15 cellular contexts compared by ENCODE assay signal in the genomic region with DNA sequence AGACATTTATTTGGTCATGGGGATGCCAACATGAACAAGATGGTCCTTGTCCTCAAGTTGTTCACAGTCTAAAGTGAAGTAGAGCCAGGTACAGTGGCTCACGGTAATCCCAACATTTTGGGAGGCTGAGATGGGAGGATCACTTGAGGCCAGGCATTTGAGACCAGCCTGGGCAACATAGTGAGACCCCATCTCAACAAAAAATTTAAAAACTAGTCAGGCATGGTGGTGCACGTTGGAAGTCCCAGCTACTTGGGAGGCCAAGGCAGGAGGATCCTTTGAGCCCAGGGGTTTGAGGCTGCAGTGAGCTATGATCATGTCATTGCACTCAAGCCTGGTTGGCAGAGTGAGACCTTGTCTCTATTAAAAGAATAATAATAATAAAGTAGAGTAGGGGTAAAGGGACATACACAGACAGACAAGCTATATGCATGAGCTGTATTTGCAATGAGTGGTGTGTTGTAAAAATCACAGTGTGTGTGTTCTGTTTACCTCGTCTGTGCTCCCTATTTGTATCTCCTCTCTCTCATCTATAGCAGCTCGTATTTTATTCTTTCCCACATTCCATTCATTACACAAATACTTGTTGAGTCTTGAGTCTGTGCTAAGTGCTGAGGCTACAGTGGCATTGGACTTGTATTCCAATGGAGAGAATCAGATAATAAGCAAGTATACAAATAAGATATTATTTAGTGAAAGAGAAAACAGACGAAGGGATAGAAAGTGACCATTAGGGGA.
DNase-seq lines count a peak whose midpoint lies in the region; ATAC-seq, FAIRE-seq and TF ChIP-seq lines count a peak whose summit lies in the region.
"Had no signal": no experiment of that assay in that cellular context is flagged by ENCODE, and none has a peak within 500 bp of the region (broad histone marks: within the 10 kb centered on the region; RNA-seq: fewer than 3 reads in every experiment).

No MANE protein-coding gene starts in this region.

- no peak overlapping the region for H2BK12ac ChIP-seq in trophoblast cell (ENCODE audit: low read length)

- no peak overlapping the region for H4K12ac ChIP-seq in trophoblast cell (ENCODE audit: low read depth, low read length)

- no peak for TF ChIP-seq EP300 in HepG2 (IDR thresholded peaks at IDR 0.05; ENCODE audit: low read depth in 2 of 2, low read length in 2 of 2)
- no peak for TF ChIP-seq EP300 in HepG2 (CRISPR knock-in tag; IDR thresholded peaks at IDR 0.05; ENCODE audit: borderline replicate concordance)
- no peak for TF ChIP-seq EP300 in K562 (IDR thresholded peaks at IDR 0.05; ENCODE audit: low read length)

- no peak overlapping the region for H4K8ac ChIP-seq in trophoblast cell (ENCODE audit: low read depth, low read length)

- H3K27ac ChIP-seq in HepG2 (ENCODE audit: extremely low read length, insufficient read depth, low read length) (no peak overlapping the region), right lobe of liver (no peak overlapping the region), K562 (ENCODE audit: extremely low read depth, low read depth, low read length) (no peak overlapping the region), trophoblast cell (ENCODE audit: low read depth, low read length) (no peak overlapping the region)

- H3K79me2 ChIP-seq in HepG2 (ENCODE audit: insufficient read depth, low read length) (no peaks in the 10 kb centered on the region), K562 (ENCODE audit: control insufficient read depth, insufficient read depth, low read length) (no peaks in the 10 kb centered on the region), trophoblast cell (ENCODE audit: control insufficient read depth, insufficient read depth, low read length, poor library complexity) (no peaks in the 10 kb centered on the region)

- no peaks in the 10 kb centered on the region for H4K20me1 ChIP-seq in HepG2 (ENCODE audit: insufficient read depth, low read length)
- H4K20me1 ChIP-seq in K562 (replicated peaks; ENCODE audit: control insufficient read depth, insufficient read depth, low read length), result no peaks in the 10 kb centered on the region

- CTCF ChIA-PET in HepG2 (lab: Yijun Ruan, JAX; ENCODE audit: low intra/inter-chr PET ratio, low total read pairs) (no interaction called here), K562 (lab: Yijun Ruan, JAX; ENCODE audit: low intra/inter-chr PET ratio) (no interaction called here)

- no peak overlapping the region for H3K4me3 ChIP-seq in HepG2 (replicated peaks in 1 of 3; ENCODE audit: insufficient read depth in 1 of 3, low read depth in 2 of 3, low read length in 3 of 3)
- no peak overlapping the region for H3K4me3 ChIP-seq in right lobe of liver
- H3K4me3 ChIP-seq in K562, result no peak overlapping the region
- no peak overlapping the region for H3K4me3 ChIP-seq in trophoblast cell (ENCODE audit: low read depth, low read length)

- TF ChIP-seq CTCF in HepG2 (CRISPR knock-in tag; IDR thresholded peaks at IDR 0.05) (no peak), right lobe of liver (IDR thresholded peaks at IDR 0.05) (no peak), K562 (IDR thresholded peaks at IDR 0.05 in 2 of 3, conservative IDR thresholded peaks at IDR 0.05 in 1 of 3; ENCODE audit: insufficient read depth in 2 of 3, low read depth in 1 of 3, low read length in 3 of 3) (no peak)

- WGBS in HepG2 (ENCODE audit: low lambda C conversion rate), result 20% methylated on average over 5 of the region's 5 CpGs
- 69% methylated on average over 5 of the region's 5 CpGs for WGBS in right lobe of liver (ENCODE audit: insufficient coverage, low coverage, low lambda C conversion rate, missing lambda C conversion rate)
- WGBS in K562 (ENCODE audit: insufficient coverage, low coverage, missing lambda C conversion rate), result 6% methylated on average over 5 of the region's 5 CpGs
- no CpG with 5 or more reads among the region's 5 CpGs for WGBS in trophoblast cell (ENCODE audit: extremely low coverage, insufficient coverage, insufficient read length)

- H3K4ac ChIP-seq in trophoblast cell (ENCODE audit: low read depth, low read length), result no peak overlapping the region

- intact Hi-C loops in HepG2 (cut with micrococcal nuclease; ENCODE audit: unreplicated experiment) (no loop called here), right lobe of liver (cut with DNase I) (no loop called here), K562 (cut with micrococcal nuclease) (no loop called here), left colon (cut with DNase I, micrococcal nuclease) (no loop called here)

- in situ Hi-C loops in HepG2 (cut with HindIII; ENCODE audit: extremely low pct_ligation_motif_present, low pct_unique_long_range_greater_than_20kb) (no loop called here), K562 (cut with MboI) (no loop called here), G401 (cut with HindIII; ENCODE audit: low sequenced_read_pairs) (no loop called here)

- POLR2A ChIA-PET in HepG2 (lab: Yijun Ruan, JAX), result no interaction called here
- POLR2A ChIA-PET in K562 (lab: Yijun Ruan, JAX), result interaction anchor here (0.7 to 1.0 kb wide), 3 partner anchors 8 to 38 kb away, joined by 4 read pairs; no protein-coding TSS in a partner anchor

- H3K9me3 ChIP-seq in HepG2 (ENCODE audit: low read length), result no peaks in the 10 kb centered on the region
- no peaks in the 10 kb centered on the region for H3K9me3 ChIP-seq in right lobe of liver
- no peaks in the 10 kb centered on the region for H3K9me3 ChIP-seq in K562 (replicated peaks; ENCODE audit: control insufficient read depth, insufficient read depth, low read depth, low read length)
- H3K9me3 ChIP-seq in trophoblast cell (ENCODE audit: insufficient read depth, low read depth, low read length), result no peaks in the 10 kb centered on the region

- H2AK5ac ChIP-seq in trophoblast cell (ENCODE audit: low read length), result no peak overlapping the region

- H3K36me3 ChIP-seq in HepG2 (replicated peaks in 1 of 2; ENCODE audit: control insufficient read depth in 1 of 2, insufficient read depth in 2 of 2, low read length in 2 of 2) (no peaks in the 10 kb centered on the region), right lobe of liver (no peaks in the 10 kb centered on the region), K562 (ENCODE audit: control insufficient read depth, insufficient read depth, low read length) (no peaks in the 10 kb centered on the region), trophoblast cell (ENCODE audit: control insufficient read depth in 1 of 2, insufficient read depth in 2 of 2, low read length in 2 of 2) (no peaks in the 10 kb centered on the region)

- H3K4me1 ChIP-seq in HepG2 (ENCODE audit: insufficient read depth, low read length) (peaks cover 30% of the 10 kb centered on the region), right lobe of liver (no peaks in the 10 kb centered on the region), K562 (replicated peaks in 1 of 2; ENCODE audit: control insufficient read depth in 2 of 2, insufficient read depth in 2 of 2, low read length in 2 of 2) (no peaks in the 10 kb centered on the region), trophoblast cell (ENCODE audit: control insufficient read depth in 1 of 2, insufficient read depth in 2 of 2, low read length in 2 of 2) (peaks cover 2 to 4% of the 10 kb centered on the region in 2 experiments)

- FAIRE-seq in HepG2 (lab: Jason Lieb, UNC) (no peak), K562 (lab: Jason Lieb, UNC) (no peak)
- FAIRE-seq: G401.6, GM12891 had no signal

- no peak overlapping the region for H2BK120ac ChIP-seq in trophoblast cell (ENCODE audit: insufficient read depth, low read length, poor library complexity)

- TF ChIP-seq RAD21 in HepG2 (CRISPR knock-in tag; IDR thresholded peaks at IDR 0.05) (no peak), K562 (CRISPR knock-in tag; conservative IDR thresholded peaks at IDR 0.05 in 1 of 2, IDR thresholded peaks at IDR 0.05 in 1 of 2) (no peak)

- ATAC-seq in HepG2 (no peak; the same call in 1 of the 3 replicates), right lobe of liver (no peak), K562 (no peak), left colon (no peak)
- ATAC-seq: Right ventricle myocardium inferior had no signal

- H3K79me1 ChIP-seq in trophoblast cell (ENCODE audit: low read length), result peaks cover 1% of the 10 kb centered on the region

- no peaks in the 10 kb centered on the region for H3K9me1 ChIP-seq in K562 (ENCODE audit: control insufficient read depth, insufficient read depth, low read length)

- H3K14ac ChIP-seq in trophoblast cell (ENCODE audit: low read length), result no peak overlapping the region

- no peak overlapping the region for H2BK5ac ChIP-seq in trophoblast cell (ENCODE audit: low read depth, low read length, poor library complexity)

- TF ChIP-seq POLR2A in HepG2 (IDR thresholded peaks at IDR 0.05; ENCODE audit: insufficient read depth in 1 of 2, low read depth in 2 of 2, low read length in 2 of 2) (no peak), right lobe of liver (IDR thresholded peaks at IDR 0.05) (no peak), K562 (conservative IDR thresholded peaks at IDR 0.05) (no peak)

- H3K4me2 ChIP-seq in HepG2 (ENCODE audit: low read depth, low read length) (no peak overlapping the region; the same call in 1 of the 2 replicates), K562 (ENCODE audit: insufficient read depth, low read length) (no peak overlapping the region), trophoblast cell (ENCODE audit: low read length) (peak overlapping the region; percentile 1)

- H4K91ac ChIP-seq in trophoblast cell (ENCODE audit: low read depth, low read length), result peak overlapping the region; percentile 2

- H3K9ac ChIP-seq in HepG2 (ENCODE audit: insufficient read depth, low read depth, low read length) (no peak overlapping the region), K562 (ENCODE audit: insufficient read depth in 1 of 2, low read depth in 2 of 2, low read length in 2 of 2) (no peak overlapping the region), trophoblast cell (ENCODE audit: low read length) (no peak overlapping the region)

- no peak overlapping the region for H3K18ac ChIP-seq in trophoblast cell (ENCODE audit: low read length)

- H3K27me3 ChIP-seq in HepG2 (ENCODE audit: control insufficient read depth in 1 of 2, insufficient read depth in 2 of 2, low read length in 2 of 2) (peaks cover 2 to 15% of the 10 kb centered on the region in 2 experiments; a peak in 4 of 5 replicates), right lobe of liver (no peaks in the 10 kb centered on the region), K562 (ENCODE audit: control insufficient read depth in 2 of 2, insufficient read depth in 2 of 2, low read length in 2 of 2) (peaks cover 19 to 32% of the 10 kb centered on the region in 2 experiments), trophoblast cell (ENCODE audit: insufficient read depth, low read length) (no peaks in the 10 kb centered on the region)

- no TSS peak for BruUV-seq in HepG2 (replicated peaks; lab: Mats Ljungman, UMichigan)
- no TSS peak for BruUV-seq in K562 (replicated peaks; lab: Mats Ljungman, UMichigan)

- H2AFZ ChIP-seq in HepG2 (ENCODE audit: low read length), result peak overlapping the region; percentile 30
- H2AFZ ChIP-seq in K562 (ENCODE audit: low read depth, low read length), result no peak overlapping the region
- no peak overlapping the region for H2AFZ ChIP-seq in trophoblast cell (ENCODE audit: insufficient read depth, low read length, poor library complexity)

- DNase-seq in HepG2 (ENCODE audit: low spot score) (no peak), right lobe of liver (no peak), K562 (ENCODE audit: extremely low read depth in 1 of 4, low spot score in 3 of 4) (no peak), trophoblast cell (peak in 1 of 2 donors; percentile 76), G401 (ENCODE audit: low spot score) (no peak), NCI-H1105 (lab: John Stamatoyannopoulos, UW) (no peak), left colon (no peak), NCI-H2171 treated with DMSO at 0.1 percent for 48 hours (lab: John Stamatoyannopoulos, UW) (no peak)
- DNase-seq: CD4-positive, CD25-positive, alpha-beta regulatory T cell; H9; NCI-H146; NCI-H2107 had no signal

- H3K23ac ChIP-seq in trophoblast cell (ENCODE audit: low read length), result no peak overlapping the region
